9 cellular contexts compared by ENCODE assay signal in the genomic region with DNA sequence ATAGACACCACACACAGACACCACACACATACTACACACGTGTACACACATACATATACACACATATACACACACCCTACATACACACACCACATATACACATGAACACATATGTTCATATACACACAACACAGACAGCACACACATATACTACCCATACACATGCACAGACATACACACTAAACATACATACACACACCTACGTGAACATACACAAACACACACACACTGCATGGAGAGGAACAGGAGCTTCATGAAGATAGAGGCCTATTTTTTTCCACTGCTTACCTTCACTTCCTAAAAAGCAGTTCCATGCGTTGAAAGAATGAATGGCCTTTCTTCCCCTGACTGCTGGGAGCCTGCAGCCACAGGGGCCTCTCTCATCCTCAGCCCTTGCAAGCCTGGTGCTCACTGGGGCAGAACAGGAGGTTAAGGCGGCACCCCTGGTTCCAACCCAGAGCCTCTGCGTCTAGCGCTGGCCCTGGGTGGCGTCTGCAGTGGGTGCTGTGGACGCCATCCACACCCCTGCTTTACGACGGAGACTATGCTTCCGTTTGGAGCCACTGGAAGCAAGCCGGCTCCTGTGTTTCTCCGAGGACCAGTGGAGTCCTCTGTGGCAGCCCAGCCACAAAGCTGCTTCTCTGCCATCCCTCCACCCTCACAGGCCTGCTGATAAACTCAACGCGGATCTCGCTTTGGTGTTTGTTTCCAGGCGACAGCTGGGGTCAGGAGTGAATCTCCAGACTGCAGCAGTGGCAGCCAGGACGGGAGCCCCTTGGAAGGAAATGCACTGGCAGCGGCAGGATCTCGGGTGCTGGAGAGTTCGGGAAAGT. TPM values are rescaled to one million over a fixed set of nuclear protein-coding genes. Genes with fewer than 3 reads are reported as not detected.
DNase-seq lines count a peak whose midpoint lies in the region; ATAC-seq and TF ChIP-seq lines count a peak whose summit lies in the region.
"Had no signal": no experiment of that assay in that cellular context is flagged by ENCODE, and none has a peak within 500 bp of the region (broad histone marks: within the 10 kb centered on the region; RNA-seq: fewer than 3 reads in every experiment).

No MANE protein-coding gene starts in this region.

- H3K36me3 ChIP-seq in CD8-positive, alpha-beta memory T cell (ENCODE audit: insufficient read depth, low read length): peaks cover 6% of the 10 kb centered on the region

- H3K18ac ChIP-seq in H9 (ENCODE audit: insufficient read length, low read depth, low read length): no peak overlapping the region

- peaks cover 3% of the 10 kb centered on the region for H3K79me1 ChIP-seq in H9 (ENCODE audit: insufficient read depth, low read depth, low read length, poor library complexity, severe bottlenecking)

- H3K4me3 Mint-ChIP-seq in CD8-positive, alpha-beta memory T cell: peak overlapping the region; percentile 67 to 82 (median 78)
- H3K4me3 Mint-ChIP-seq in H9: peak overlapping the region; percentile 11 to 51
- peak overlapping the region; percentile 52 for H3K4me3 Mint-ChIP-seq in activated naive CD8-positive, alpha-beta T cell treated with anti-CD3 and anti-CD28 coated beads for 36 hours
- H3K4me3 Mint-ChIP-seq in natural killer cell treated with Interleukin-12 subunit alpha and Interleukin-12 subunit beta and Interleukin-15 and Interleukin-18, amount 100 ng/mL, for 72 hours: peak overlapping the region; percentile 65

- H3K4me1 ChIP-seq in CD8-positive, alpha-beta memory T cell (ENCODE audit: insufficient read depth, low read length): peaks cover 32% of the 10 kb centered on the region
- H3K4me1 ChIP-seq in H9 (ENCODE audit: insufficient read depth, low read length): no peaks in the 10 kb centered on the region; the same call in 1 of the 2 replicates

- peaks cover 34 to 55% (median 45%) of the 10 kb centered on the region in 3 donors for H3K4me1 Mint-ChIP-seq in CD8-positive, alpha-beta memory T cell
- peaks cover 27 to 31% of the 10 kb centered on the region in 2 experiments for H3K4me1 Mint-ChIP-seq in H9
- H3K4me1 Mint-ChIP-seq in activated naive CD8-positive, alpha-beta T cell treated with anti-CD3 and anti-CD28 coated beads for 36 hours: peaks cover 25% of the 10 kb centered on the region
- peaks cover 25 to 28% of the 10 kb centered on the region in 2 donors for H3K4me1 Mint-ChIP-seq in natural killer cell treated with Interleukin-12 subunit alpha and Interleukin-12 subunit beta and Interleukin-15 and Interleukin-18, amount 100 ng/mL, for 72 hours (ENCODE audit: low read depth in 2 of 2)

- H2BK20ac ChIP-seq in H9 (ENCODE audit: low read depth, low read length, poor library complexity, severe bottlenecking): no peak overlapping the region

- peak overlapping the region; percentile 52 to 96 (median 77) for H3K27ac Mint-ChIP-seq in CD8-positive, alpha-beta memory T cell
- peak overlapping the region in 1 of 3 experiments; percentile 13; a peak in 1 of 7 replicates for H3K27ac Mint-ChIP-seq in H9
- no peak overlapping the region for H3K27ac Mint-ChIP-seq in activated naive CD8-positive, alpha-beta T cell treated with anti-CD3 and anti-CD28 coated beads for 36 hours
- H3K27ac Mint-ChIP-seq in natural killer cell treated with Interleukin-12 subunit alpha and Interleukin-12 subunit beta and Interleukin-15 and Interleukin-18, amount 100 ng/mL, for 72 hours: no peak overlapping the region

- no peak overlapping the region for H2BK15ac ChIP-seq in H9 (ENCODE audit: low read depth, low read length)

- H2BK120ac ChIP-seq in H9 (ENCODE audit: low read depth, low read length, poor library complexity, severe bottlenecking): no peak overlapping the region

- H3K14ac ChIP-seq in H9 (ENCODE audit: insufficient read depth, low read length): no peak overlapping the region

- no peak overlapping the region for H3K56ac ChIP-seq in H9 (ENCODE audit: insufficient read length, low read depth, low read length)

- H3K9ac ChIP-seq in H9 (ENCODE audit: extremely low read depth, insufficient read length, low read length): no peak overlapping the region

- no peaks in the 10 kb centered on the region for H3K9me3 Mint-ChIP-seq in CD8-positive, alpha-beta memory T cell
- H3K9me3 Mint-ChIP-seq in H9: peaks cover 4 to 8% of the 10 kb centered on the region in 2 experiments; a peak in 4 of 5 replicates
- peaks cover 4% of the 10 kb centered on the region for H3K9me3 Mint-ChIP-seq in activated naive CD8-positive, alpha-beta T cell treated with anti-CD3 and anti-CD28 coated beads for 36 hours
- no peaks in the 10 kb centered on the region for H3K9me3 Mint-ChIP-seq in natural killer cell treated with Interleukin-12 subunit alpha and Interleukin-12 subunit beta and Interleukin-15 and Interleukin-18, amount 100 ng/mL, for 72 hours

- H4K91ac ChIP-seq in H9 (ENCODE audit: insufficient read length, low read depth, low read length): no peak overlapping the region

- CTCF ChIA-PET in CD8-positive, alpha-beta memory T cell (lab: Charles Lee): interaction anchor here (1.2 kb wide), 1 partner anchor 92 kb away, joined by 3 read pairs; no protein-coding TSS in a partner anchor

- no peak overlapping the region for H2AK5ac ChIP-seq in H9 (ENCODE audit: insufficient read length, low read length)

- H4K8ac ChIP-seq in H9 (replicated peaks; ENCODE audit: insufficient read length, low read depth, low read length): no peak overlapping the region

- POLR2A ChIA-PET in CD8-positive, alpha-beta memory T cell (lab: Charles Lee): interaction anchor here (1.7 kb wide), 1 partner anchor 14 kb away, joined by 7 read pairs; no protein-coding TSS in a partner anchor

- peaks cover 0 to 16% (median 6%) of the 10 kb centered on the region in 3 donors for H3K36me3 Mint-ChIP-seq in CD8-positive, alpha-beta memory T cell
- peaks cover 0 to 10% (median 0%) of the 10 kb centered on the region in 3 experiments; a peak in 3 of 7 replicates for H3K36me3 Mint-ChIP-seq in H9 (ENCODE audit: insufficient read depth in 1 of 3, low read depth in 3 of 3)
- H3K36me3 Mint-ChIP-seq in activated naive CD8-positive, alpha-beta T cell treated with anti-CD3 and anti-CD28 coated beads for 36 hours: peaks cover 9% of the 10 kb centered on the region
- no peaks in the 10 kb centered on the region for H3K36me3 Mint-ChIP-seq in natural killer cell treated with Interleukin-12 subunit alpha and Interleukin-12 subunit beta and Interleukin-15 and Interleukin-18, amount 100 ng/mL, for 72 hours

- H3K23me2 ChIP-seq in H9 (ENCODE audit: insufficient read length, low read depth, low read length, poor library complexity, severe bottlenecking): peaks cover 10% of the 10 kb centered on the region

- H2AFZ ChIP-seq in H9 (ENCODE audit: low read length): no peak overlapping the region

- no peak overlapping the region for H3K27ac ChIP-seq in CD8-positive, alpha-beta memory T cell (ENCODE audit: low read depth, low read length)
- H3K27ac ChIP-seq in H9 (ENCODE audit: insufficient read length, low read depth, low read length): no peak overlapping the region

- ATAC-seq in natural killer cell treated with Interleukin-12 subunit alpha and Interleukin-12 subunit beta and Interleukin-15 and Interleukin-18, amount 100 ng/mL, for 72 hours: no peak
- ATAC-seq in GM19455 (IDR thresholded peaks at IDR 0.05; ENCODE audit: unreplicated experiment) (no peak), GM18861 (IDR thresholded peaks at IDR 0.05; ENCODE audit: unreplicated experiment) (no peak), GM21717 (IDR thresholded peaks at IDR 0.05; ENCODE audit: unreplicated experiment) (no peak)

- peaks cover 0 to 4% of the 10 kb centered on the region in 2 donors for H3K27me3 Mint-ChIP-seq in CD8-positive, alpha-beta memory T cell
- H3K27me3 Mint-ChIP-seq in H9 (ENCODE audit: low read depth): peaks cover 18% of the 10 kb centered on the region
- no peaks in the 10 kb centered on the region for H3K27me3 Mint-ChIP-seq in activated naive CD8-positive, alpha-beta T cell treated with anti-CD3 and anti-CD28 coated beads for 36 hours
- H3K27me3 Mint-ChIP-seq in natural killer cell treated with Interleukin-12 subunit alpha and Interleukin-12 subunit beta and Interleukin-15 and Interleukin-18, amount 100 ng/mL, for 72 hours: no peaks in the 10 kb centered on the region

- no peak for TF ChIP-seq CTCF in H9 (conservative IDR thresholded peaks at IDR 0.05)

- H3K4me2 ChIP-seq in H9 (ENCODE audit: insufficient read depth, insufficient read length, low read length): no peak overlapping the region

- DNase-seq in CD8-positive, alpha-beta memory T cell: peak in 2 of 5 donors; percentile 46 to 62
- DNase-seq in H9 (no peak), NCI-H510A (lab: John Stamatoyannopoulos, UW) (no peak)
- DNase-seq in activated naive CD8-positive, alpha-beta T cell treated with anti-CD3 and anti-CD28 coated beads for 36 hours: no peak
- DNase-seq in natural killer cell treated with Interleukin-12 subunit alpha and Interleukin-12 subunit beta and Interleukin-15 and Interleukin-18, amount 100 ng/mL, for 72 hours (ENCODE audit: low spot score): no peak

- H4K20me1 ChIP-seq in H9 (ENCODE audit: control insufficient read depth, insufficient read depth, insufficient read length): no peaks in the 10 kb centered on the region

- H3K23ac ChIP-seq in H9 (ENCODE audit: insufficient read length, low read depth, low read length): no peak overlapping the region

- H3K9me3 ChIP-seq in CD8-positive, alpha-beta memory T cell (ENCODE audit: low read length): no peaks in the 10 kb centered on the region
- H3K9me3 ChIP-seq in H9 (ENCODE audit: control insufficient read depth, low read depth, low read length): no peaks in the 10 kb centered on the region

- H2BK12ac ChIP-seq in H9 (ENCODE audit: insufficient read length, low read depth, low read length): no peak overlapping the region

- H2BK5ac ChIP-seq in H9 (ENCODE audit: insufficient read length, low read length): no peak overlapping the region

- no peaks in the 10 kb centered on the region for H3K27me3 ChIP-seq in CD8-positive, alpha-beta memory T cell (ENCODE audit: insufficient read depth, low read length, poor library complexity, severe bottlenecking)
- no peaks in the 10 kb centered on the region for H3K27me3 ChIP-seq in H9 (ENCODE audit: insufficient read depth, low read length)

- H4K5ac ChIP-seq in H9 (ENCODE audit: insufficient read length, low read depth, low read length): no peak overlapping the region

- no peak overlapping the region for H3T11ph ChIP-seq in H9 (ENCODE audit: low read length)

- H3K4ac ChIP-seq in H9 (ENCODE audit: low read depth, low read length): no peak overlapping the region

- WGBS in H9 (ENCODE audit: extremely low coverage, insufficient read length, low lambda C conversion rate): 100% methylated on average over 1 of the region's 21 CpGs

- H3K79me2 ChIP-seq in H9 (ENCODE audit: insufficient read depth, low read length): peaks cover 6% of the 10 kb centered on the region; the same call in 1 of the 2 replicates

- H3K4me3 ChIP-seq in CD8-positive, alpha-beta memory T cell (ENCODE audit: low read length): no peak overlapping the region

RNA-seq across cellular contexts. Expression of a gene that starts 1.9 kb away (rescaled TPM):
- 10 to 100 TPM; 26.4 to 27.1 TPM for total RNA-seq in CD8-positive, alpha-beta memory T cell
- polyA plus RNA-seq in CD8-positive, alpha-beta memory T cell: 123 TPM
- 11.7 and 12.3 TPM in 2 replicates for total RNA-seq in H9 (2021)
- 10 to 100 TPM; 25.6 to 26.5 TPM for total RNA-seq in activated naive CD8-positive, alpha-beta T cell treated with anti-CD3 and anti-CD28 coated beads for 36 hours
- 10 to 100 TPM in 1 of 2 donors, 1 to 10 TPM in 1; 6.9 to 11.7 TPM for total RNA-seq in natural killer cell treated with Interleukin-12 subunit alpha and Interleukin-12 subunit beta and Interleukin-15 and Interleukin-18, amount 100 ng/mL, for 72 hours

RNA-seq across cellular contexts. Expression of a gene that starts 44.7 kb away (rescaled TPM):
- not detected for total RNA-seq in CD8-positive, alpha-beta memory T cell
- polyA plus RNA-seq in CD8-positive, alpha-beta memory T cell: 0.31 TPM
- not detected in 2 replicates for total RNA-seq in H9 (2021)
- total RNA-seq in activated naive CD8-positive, alpha-beta T cell treated with anti-CD3 and anti-CD28 coated beads for 36 hours: not detected
- total RNA-seq in natural killer cell treated with Interleukin-12 subunit alpha and Interleukin-12 subunit beta and Interleukin-15 and Interleukin-18, amount 100 ng/mL, for 72 hours: not detected
- total RNA-seq: aorta had no signal
- polyA plus RNA-seq: aorta had no signal

Comparison
In these comparisons a context has a peak if more than half of its experiments do, and no peak if none do; other contexts are left out.
1. H3K27ac Mint-ChIP-seq: peak in CD8-positive, alpha-beta memory T cell (8 of 8); none in activated naive CD8-positive, alpha-beta T cell treated with anti-CD3 and anti-CD28 coated beads for 36 hours (single experiment) and natural killer cell treated with Interleukin-12 subunit alpha and Interleukin-12 subunit beta and Interleukin-15 and Interleukin-18, amount 100 ng/mL, for 72 hours (0 of 2).
2. Peak in every context shown above with its lines, with median percentiles within 50 percentile points of each other: H3K4me3 Mint-ChIP-seq.